1 cellular context compared by ENCODE assay signal in the genomic region with DNA sequence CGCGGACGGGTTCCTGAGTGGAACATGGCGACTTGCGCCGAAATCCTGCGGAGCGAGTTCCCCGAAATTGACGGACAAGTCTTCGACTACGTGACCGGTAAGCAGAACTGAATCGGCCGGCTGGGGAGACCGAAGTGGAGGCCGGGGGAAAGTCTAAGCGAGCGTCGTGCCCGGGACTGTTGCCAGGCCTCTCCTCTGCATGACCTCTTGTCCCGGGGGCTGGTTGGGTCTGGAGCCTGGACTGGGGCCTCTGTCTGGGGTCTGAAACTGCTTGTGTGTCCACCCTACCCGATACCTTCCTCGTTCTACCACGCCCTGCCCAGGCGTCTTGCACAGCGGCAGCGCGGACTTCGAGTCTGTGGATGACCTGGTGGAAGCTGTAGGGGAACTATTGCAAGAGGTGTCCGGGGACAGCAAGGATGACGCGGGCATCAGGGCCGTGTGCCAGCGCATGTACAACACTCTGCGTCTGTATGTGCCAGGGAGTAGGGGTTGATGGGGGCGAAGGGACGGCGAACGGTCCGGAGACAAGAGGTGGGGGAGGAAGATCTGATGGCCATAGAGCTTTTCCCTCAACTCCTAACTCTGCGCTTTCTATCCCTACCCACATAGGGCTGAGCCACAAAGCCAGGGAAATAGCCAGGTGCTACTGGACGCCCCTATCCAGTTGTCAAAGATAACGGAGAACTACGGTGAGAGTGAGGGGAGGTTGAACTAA.
TF ChIP-seq lines count a peak whose summit lies in the region.

Gene ABCF3, plus strand, starts transcription at position 16 of the 718 bp plus-strand sequence. Its CDS starts 9 bp downstream, at position 25.

TF ChIP-seq in GM23338, 12 proteins besides CTCF, POLR2A, EP300 and RAD21 (continued from another document):
- TF ChIP-seq, protein P1, sequence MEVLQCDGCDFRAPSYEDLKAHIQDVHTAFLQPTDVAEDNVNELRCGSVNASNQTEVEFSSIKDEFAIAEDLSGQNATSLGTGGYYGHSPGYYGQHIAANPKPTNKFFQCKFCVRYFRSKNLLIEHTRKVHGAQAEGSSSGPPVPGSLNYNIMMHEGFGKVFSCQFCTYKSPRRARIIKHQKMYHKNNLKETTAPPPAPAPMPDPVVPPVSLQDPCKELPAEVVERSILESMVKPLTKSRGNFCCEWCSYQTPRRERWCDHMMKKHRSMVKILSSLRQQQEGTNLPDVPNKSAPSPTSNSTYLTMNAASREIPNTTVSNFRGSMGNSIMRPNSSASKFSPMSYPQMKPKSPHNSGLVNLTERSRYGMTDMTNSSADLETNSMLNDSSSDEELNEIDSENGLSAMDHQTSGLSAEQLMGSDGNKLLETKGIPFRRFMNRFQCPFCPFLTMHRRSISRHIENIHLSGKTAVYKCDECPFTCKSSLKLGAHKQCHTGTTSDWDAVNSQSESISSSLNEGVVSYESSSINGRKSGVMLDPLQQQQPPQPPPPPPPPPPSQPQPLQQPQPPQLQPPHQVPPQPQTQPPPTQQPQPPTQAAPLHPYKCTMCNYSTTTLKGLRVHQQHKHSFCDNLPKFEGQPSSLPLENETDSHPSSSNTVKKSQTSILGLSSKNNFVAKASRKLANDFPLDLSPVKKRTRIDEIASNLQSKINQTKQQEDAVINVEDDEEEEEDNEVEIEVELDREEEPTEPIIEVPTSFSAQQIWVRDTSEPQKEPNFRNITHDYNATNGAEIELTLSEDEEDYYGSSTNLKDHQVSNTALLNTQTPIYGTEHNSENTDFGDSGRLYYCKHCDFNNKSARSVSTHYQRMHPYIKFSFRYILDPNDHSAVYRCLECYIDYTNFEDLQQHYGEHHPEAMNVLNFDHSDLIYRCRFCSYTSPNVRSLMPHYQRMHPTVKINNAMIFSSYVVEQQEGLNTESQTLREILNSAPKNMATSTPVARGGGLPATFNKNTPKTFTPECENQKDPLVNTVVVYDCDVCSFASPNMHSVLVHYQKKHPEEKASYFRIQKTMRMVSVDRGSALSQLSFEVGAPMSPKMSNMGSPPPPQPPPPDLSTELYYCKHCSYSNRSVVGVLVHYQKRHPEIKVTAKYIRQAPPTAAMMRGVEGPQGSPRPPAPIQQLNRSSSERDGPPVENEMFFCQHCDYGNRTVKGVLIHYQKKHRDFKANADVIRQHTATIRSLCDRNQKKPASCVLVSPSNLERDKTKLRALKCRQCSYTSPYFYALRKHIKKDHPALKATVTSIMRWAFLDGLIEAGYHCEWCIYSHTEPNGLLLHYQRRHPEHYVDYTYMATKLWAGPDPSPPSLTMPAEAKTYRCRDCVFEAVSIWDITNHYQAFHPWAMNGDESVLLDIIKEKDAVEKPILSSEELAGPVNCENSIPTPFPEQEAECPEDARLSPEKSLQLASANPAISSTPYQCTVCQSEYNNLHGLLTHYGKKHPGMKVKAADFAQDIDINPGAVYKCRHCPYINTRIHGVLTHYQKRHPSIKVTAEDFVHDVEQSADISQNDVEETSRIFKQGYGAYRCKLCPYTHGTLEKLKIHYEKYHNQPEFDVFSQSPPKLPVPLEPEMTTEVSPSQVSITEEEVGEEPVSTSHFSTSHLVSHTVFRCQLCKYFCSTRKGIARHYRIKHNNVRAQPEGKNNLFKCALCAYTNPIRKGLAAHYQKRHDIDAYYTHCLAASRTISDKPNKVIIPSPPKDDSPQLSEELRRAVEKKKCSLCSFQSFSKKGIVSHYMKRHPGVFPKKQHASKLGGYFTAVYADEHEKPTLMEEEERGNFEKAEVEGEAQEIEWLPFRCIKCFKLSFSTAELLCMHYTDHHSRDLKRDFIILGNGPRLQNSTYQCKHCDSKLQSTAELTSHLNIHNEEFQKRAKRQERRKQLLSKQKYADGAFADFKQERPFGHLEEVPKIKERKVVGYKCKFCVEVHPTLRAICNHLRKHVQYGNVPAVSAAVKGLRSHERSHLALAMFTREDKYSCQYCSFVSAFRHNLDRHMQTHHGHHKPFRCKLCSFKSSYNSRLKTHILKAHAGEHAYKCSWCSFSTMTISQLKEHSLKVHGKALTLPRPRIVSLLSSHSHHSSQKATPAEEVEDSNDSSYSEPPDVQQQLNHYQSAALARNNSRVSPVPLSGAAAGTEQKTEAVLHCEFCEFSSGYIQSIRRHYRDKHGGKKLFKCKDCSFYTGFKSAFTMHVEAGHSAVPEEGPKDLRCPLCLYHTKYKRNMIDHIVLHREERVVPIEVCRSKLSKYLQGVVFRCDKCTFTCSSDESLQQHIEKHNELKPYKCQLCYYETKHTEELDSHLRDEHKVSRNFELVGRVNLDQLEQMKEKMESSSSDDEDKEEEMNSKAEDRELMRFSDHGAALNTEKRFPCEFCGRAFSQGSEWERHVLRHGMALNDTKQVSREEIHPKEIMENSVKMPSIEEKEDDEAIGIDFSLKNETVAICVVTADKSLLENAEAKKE (CRISPR knock-in tag; IDR thresholded peaks at IDR 0.05): no peak
- no peak for TF ChIP-seq EZH2phosphoT487 (IDR thresholded peaks at IDR 0.05; ENCODE audit: unreplicated experiment)
